In the genomic region with DNA sequence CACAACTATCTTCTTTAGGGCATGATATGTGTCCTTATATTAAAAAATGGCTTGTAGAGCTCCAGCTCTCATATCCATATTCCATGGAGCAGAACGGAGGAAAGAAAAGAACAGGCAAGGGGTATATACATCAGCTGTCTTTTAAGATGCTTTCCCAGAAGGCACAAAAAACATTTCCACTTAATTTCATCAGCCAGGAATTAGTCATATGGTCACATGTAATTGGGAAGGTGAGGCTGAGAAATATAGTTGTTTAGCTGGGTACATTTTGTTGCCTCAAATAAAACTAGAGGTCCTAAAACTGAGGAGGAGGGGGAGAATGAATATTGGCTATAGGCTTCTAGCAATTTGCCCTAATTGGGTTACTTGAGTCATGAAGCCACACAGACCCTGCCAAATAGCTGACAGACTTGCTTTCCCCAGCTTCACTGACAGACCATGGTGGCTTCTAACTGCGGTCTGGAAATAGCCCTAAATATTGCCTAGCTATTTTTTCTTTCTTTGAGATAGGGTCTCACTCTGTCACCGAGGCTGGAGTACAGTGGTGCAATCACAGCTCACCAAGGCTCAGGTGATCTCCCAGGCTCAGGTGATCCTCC, we compare ENCODE assay signal across 25 cellular contexts. TPM values are rescaled to one million over a fixed set of nuclear protein-coding genes. Genes with fewer than 3 reads are reported as not detected.
DNase-seq lines count a peak whose midpoint lies in the region; ATAC-seq, FAIRE-seq and TF ChIP-seq lines count a peak whose summit lies in the region.
"Had no signal": no experiment of that assay in that cellular context is flagged by ENCODE, and none has a peak within 500 bp of the region (broad histone marks: within the 10 kb centered on the region; RNA-seq: fewer than 3 reads in every experiment).

No MANE protein-coding gene starts in this region.

- no peaks in the 10 kb centered on the region for H3K4me1 ChIP-seq in K562 (replicated peaks in 1 of 2; ENCODE audit: control insufficient read depth in 2 of 2, insufficient read depth in 2 of 2, low read length in 2 of 2)
- H3K4me1 ChIP-seq: BLaER1, prostate gland had no signal

- no peak for TF ChIP-seq RAD21 in K562 (CRISPR knock-in tag; conservative IDR thresholded peaks at IDR 0.05 in 1 of 2, IDR thresholded peaks at IDR 0.05 in 1 of 2)

- CTCF ChIA-PET in Calu3 (lab: Charles Lee), result interaction anchor here (1.1 kb wide), 1 partner anchor 12 kb away, joined by 4 read pairs; no protein-coding TSS in a partner anchor
- CTCF ChIA-PET in K562 (lab: Yijun Ruan, JAX; ENCODE audit: low intra/inter-chr PET ratio), result no interaction called here

- H3K4me1 Mint-ChIP-seq in Calu3 (ENCODE audit: low read depth, unreplicated experiment) (peaks cover 61% of the 10 kb centered on the region), osteocyte (ENCODE audit: unreplicated experiment) (peaks cover 22% of the 10 kb centered on the region)

- H3K36me3 ChIP-seq in K562 (ENCODE audit: control insufficient read depth, insufficient read depth, low read length), result no peaks in the 10 kb centered on the region
- H3K36me3 ChIP-seq: MG63, prostate gland, upper lobe of right lung had no signal

- H3K9me3 ChIP-seq in K562 (replicated peaks; ENCODE audit: control insufficient read depth, insufficient read depth, low read depth, low read length), result no peaks in the 10 kb centered on the region
- H3K9me3 ChIP-seq: BLaER1, gastroesophageal sphincter, MG63, prostate gland, upper lobe of right lung had no signal

- no peak for TF ChIP-seq EP300 in K562 (IDR thresholded peaks at IDR 0.05; ENCODE audit: low read length)

- no peak overlapping the region for H3K27ac ChIP-seq in K562 (ENCODE audit: extremely low read depth, low read depth, low read length)
- H3K27ac ChIP-seq: BLaER1, gastroesophageal sphincter, prostate gland, upper lobe of right lung had no signal

- ATAC-seq in K562, result no peak
- no peak for ATAC-seq in GM21619 (IDR thresholded peaks at IDR 0.05; ENCODE audit: unreplicated experiment)
- ATAC-seq: gastroesophageal sphincter, HepG2, left cardiac atrium, upper lobe of right lung had no signal

- H3K36me3 Mint-ChIP-seq in Calu3 (ENCODE audit: insufficient read depth, unreplicated experiment), result peaks cover 22% of the 10 kb centered on the region
- H3K36me3 Mint-ChIP-seq in osteocyte (ENCODE audit: unreplicated experiment), result no peaks in the 10 kb centered on the region

- H3K9me3 Mint-ChIP-seq in Calu3 (ENCODE audit: low read depth, unreplicated experiment) (peaks cover 5% of the 10 kb centered on the region), osteocyte (ENCODE audit: unreplicated experiment) (peaks cover 7% of the 10 kb centered on the region)
- H3K9me3 Mint-ChIP-seq: activated CD4-positive, alpha-beta T cell treated with anti-CD3 and anti-CD28 coated beads, Interleukin-2, amount 10 ng/mL, durations not matched to agents 7 days and 5 days; endodermal cell; H9 had no signal

- no peaks in the 10 kb centered on the region for H3K79me2 ChIP-seq in K562 (ENCODE audit: control insufficient read depth, insufficient read depth, low read length)

- H2AFZ ChIP-seq in K562 (ENCODE audit: low read depth, low read length), result no peak overlapping the region

- no peak overlapping the region for H3K9ac ChIP-seq in K562 (ENCODE audit: insufficient read depth in 1 of 2, low read depth in 2 of 2, low read length in 2 of 2)
- H3K9ac ChIP-seq: BLaER1 had no signal

- POLR2A ChIA-PET in K562 (lab: Yijun Ruan, JAX), result interaction anchor here (0.8 to 0.9 kb wide), 2 partner anchors 10 to 495 kb away, joined by 3 read pairs; no protein-coding TSS in a partner anchor

- in situ Hi-C loops in K562 (cut with MboI), result loop anchor here (10.0 kb wide), 1 partner anchor 719 kb away; no protein-coding TSS in a partner anchor

- no peaks in the 10 kb centered on the region for H4K20me1 ChIP-seq in K562 (replicated peaks; ENCODE audit: control insufficient read depth, insufficient read depth, low read length)
- H4K20me1 ChIP-seq: BLaER1 had no signal

- H3K4me2 ChIP-seq in K562 (ENCODE audit: insufficient read depth, low read length), result no peak overlapping the region
- H3K4me2 ChIP-seq: BLaER1 had no signal

- H3K9me1 ChIP-seq in K562 (ENCODE audit: control insufficient read depth, insufficient read depth, low read length), result no peaks in the 10 kb centered on the region

- H3K27me3 ChIP-seq in K562 (ENCODE audit: control insufficient read depth in 2 of 2, insufficient read depth in 2 of 2, low read length in 2 of 2), result no peaks in the 10 kb centered on the region
- H3K27me3 ChIP-seq: BLaER1, gastroesophageal sphincter, MG63, upper lobe of right lung had no signal

- WGBS in K562 (ENCODE audit: insufficient coverage, low coverage, missing lambda C conversion rate), result 51% methylated on average over 3 of the region's 3 CpGs

- TF ChIP-seq POLR2A in K562 (conservative IDR thresholded peaks at IDR 0.05), result no peak

- H3K4me3 Mint-ChIP-seq in Calu3 (ENCODE audit: low read depth, unreplicated experiment) (no peak overlapping the region), osteocyte (ENCODE audit: unreplicated experiment) (no peak overlapping the region)
- H3K4me3 Mint-ChIP-seq: activated CD4-positive, alpha-beta T cell treated with anti-CD3 and anti-CD28 coated beads, Interleukin-2, amount 10 ng/mL, durations not matched to agents 7 days and 5 days; endodermal cell; H9; nephron progenitor cell had no signal

- H3K27me3 Mint-ChIP-seq in Calu3 (ENCODE audit: unreplicated experiment) (no peaks in the 10 kb centered on the region), osteocyte (ENCODE audit: unreplicated experiment) (no peaks in the 10 kb centered on the region)
- H3K27me3 Mint-ChIP-seq: activated CD4-positive, alpha-beta T cell treated with anti-CD3 and anti-CD28 coated beads, Interleukin-2, amount 10 ng/mL, durations not matched to agents 7 days and 5 days had no signal

- BruUV-seq in Calu3 (replicated peaks; lab: Mats Ljungman, UMichigan) (no TSS peak), K562 (replicated peaks; lab: Mats Ljungman, UMichigan) (no TSS peak)

- TF ChIP-seq CTCF in Calu3 (IDR thresholded peaks at IDR 0.05; ENCODE audit: unreplicated experiment) (no peak), K562 (IDR thresholded peaks at IDR 0.05 in 2 of 3, conservative IDR thresholded peaks at IDR 0.05 in 1 of 3; ENCODE audit: insufficient read depth in 2 of 3, low read depth in 1 of 3, low read length in 3 of 3) (no peak), fibroblast of villous mesenchyme (IDR thresholded peaks at IDR 0.05; ENCODE audit: insufficient read depth, low read depth, low read length) (no peak), osteocyte (IDR thresholded peaks at IDR 0.05) (no peak)

- FAIRE-seq in K562 (lab: Jason Lieb, UNC), result no peak
- FAIRE-seq: HepG2, small intestine had no signal

- H3K4me3 ChIP-seq in K562 (no peak overlapping the region), fibroblast of villous mesenchyme (ENCODE audit: low read depth, low read length) (no peak overlapping the region)
- H3K4me3 ChIP-seq: BLaER1, gastroesophageal sphincter, MG63, prostate gland, upper lobe of right lung had no signal

- intact Hi-C loops in Calu3 (cut with micrococcal nuclease; ENCODE audit: unreplicated experiment) (loop anchor here (10.0 kb wide), 1 partner anchor 429 kb away; no protein-coding TSS in a partner anchor), K562 (cut with micrococcal nuclease) (no loop called here)

- DNase-seq in Calu3, result no peak
- DNase-seq in LoVo (ENCODE audit: low spot score), result peak; percentile 57
- no peak for DNase-seq in K562 (ENCODE audit: extremely low read depth in 1 of 4, low spot score in 3 of 4)
- DNase-seq in fibroblast of villous mesenchyme (ENCODE audit: low read depth), result peak; percentile 57
- DNase-seq in stimulated activated CD4-positive, alpha-beta T cell treated with anti-CD3 and anti-CD28 coated beads, Interleukin-12 subunit alpha, Interleukin-12 subunit beta, amount 100 ng/mL, for 4 hours, result no peak
- DNase-seq in NCI-H1436 (lab: John Stamatoyannopoulos, UW), result no peak
- no peak for DNase-seq in osteocyte (ENCODE audit: extremely low spot score, unreplicated experiment)
- DNase-seq: activated CD4-positive, alpha-beta T cell treated with anti-CD3 and anti-CD28 coated beads, Interleukin-2, amount 10 ng/mL, durations not matched to agents 7 days and 5 days; activated CD8-positive, alpha-beta memory T cell treated with anti-CD3 and anti-CD28 coated beads, Interleukin-2, amount 50 U/mL, for 48 hours; cerebellar nuclear complex; endodermal cell; H9; left cardiac atrium; MG63; NCI-H187; NCI-H226; nephron progenitor cell; small intestine; stimulated activated CD4-positive, alpha-beta T cell treated with anti-CD3 and anti-CD28 coated beads, Interleukin-4, amount 100 ng/mL, for 4 hours; upper lobe of right lung had no signal

- H3K27ac Mint-ChIP-seq in Calu3 (ENCODE audit: unreplicated experiment) (peak overlapping the region; percentile 63), osteocyte (ENCODE audit: unreplicated experiment) (no peak overlapping the region)
- H3K27ac Mint-ChIP-seq: activated CD4-positive, alpha-beta T cell treated with anti-CD3 and anti-CD28 coated beads, Interleukin-2, amount 10 ng/mL, durations not matched to agents 7 days and 5 days; endodermal cell; H9; nephron progenitor cell had no signal

RNA-seq across cellular contexts. Expression of a gene that starts 20.0 kb away (rescaled TPM):
- total RNA-seq in Calu3 (2022) (27.9 and 30.8 TPM in 2 replicates), K562 (2014; rRNA removed) (28.8 and 33.6 TPM in 2 replicates), K562 (2014; rRNA removed; fragmentation: Illumina TruSeq; extraction: Trizol) (24.5 and 34.0 TPM in 2 replicates), K562 (2015; rRNA removed; fragmentation: Illumina TruSeq; extraction: Trizol) (29.1 and 30.0 TPM in 2 replicates), K562 (2021) (26.6 and 26.7 TPM in 2 replicates), fibroblast of villous mesenchyme (22.9 and 29.8 TPM in 2 replicates), osteocyte (12.0 and 13.8 TPM in 2 replicates)
- total RNA-seq in K562 (2011; cell fraction: chromatin; rRNA removed; ENCODE audit: low replicate concordance), result 5.2 and 5.8 TPM in 2 replicates
- 10.7 and 11.8 TPM in 2 replicates for total RNA-seq in K562 (2011; cell fraction: nucleolus; rRNA removed)
- total RNA-seq in K562 (2011; cell fraction: nucleoplasm; rRNA removed), result 5.4 and 10.4 TPM in 2 replicates
- polyA plus RNA-seq in K562 (2011; rRNA removed) (20.4 and 21.8 TPM in 2 replicates), K562 (2014; fragmentation: Illumina TruSeq; extraction: Trizol) (20.2 and 20.7 TPM in 2 replicates), K562 (2014; fragmentation: Nextera tagmentation; extraction: Ambion mirVana) (1 to 10 TPM; 3.6 to 7.9 TPM), K562 (2014; rRNA removed) (17.2 and 30.0 TPM in 2 replicates)
- 10.6 and 24.7 TPM in 2 replicates for polyA plus RNA-seq in K562 (2011; cell fraction: cytosol; rRNA removed)
- polyA plus RNA-seq in K562 (2011; cell fraction: nucleus; rRNA removed), result 5.5 and 6.9 TPM in 2 replicates
- 16.4 and 20.2 TPM in 2 replicates for polyA plus RNA-seq in K562 (2012)
- 17.8 and 21.4 TPM in 2 replicates for polyA minus RNA-seq in K562 (2011; rRNA and poly(A)+ RNA removed)
- 16.9 TPM in 2 replicates for polyA minus RNA-seq in K562 (2011; cell fraction: cytosol; rRNA and poly(A)+ RNA removed)
- polyA minus RNA-seq in K562 (2011; cell fraction: nucleus; rRNA and poly(A)+ RNA removed), result 10.4 and 13.9 TPM in 2 replicates

RNA-seq across cellular contexts. Expression of a gene that starts 20.1 kb away (rescaled TPM):
- 12.5 and 14.2 TPM in 2 replicates for total RNA-seq in Calu3 (2022)
- 7.7 and 28.3 TPM in 2 replicates for total RNA-seq in K562 (2011; cell fraction: chromatin; rRNA removed; ENCODE audit: low replicate concordance)
- total RNA-seq in K562 (2011; cell fraction: nucleolus; rRNA removed), result 3.0 and 5.4 TPM in 2 replicates
- 13.4 and 24.3 TPM in 2 replicates for total RNA-seq in K562 (2011; cell fraction: nucleoplasm; rRNA removed)
- 4.7 TPM in 2 replicates for total RNA-seq in K562 (2014; rRNA removed)
- 7.1 TPM in 2 replicates for total RNA-seq in K562 (2014; rRNA removed; fragmentation: Illumina TruSeq; extraction: Trizol)
- 7.2 and 7.7 TPM in 2 replicates for total RNA-seq in K562 (2015; rRNA removed; fragmentation: Illumina TruSeq; extraction: Trizol)
- 3.5 and 3.6 TPM in 2 replicates for total RNA-seq in K562 (2021)
- 4.6 and 5.6 TPM in 2 replicates for polyA plus RNA-seq in K562 (2011; rRNA removed)
- polyA plus RNA-seq in K562 (2011; cell fraction: cytosol; rRNA removed), result 1.00 and 1.9 TPM in 2 replicates
- 6.5 and 6.8 TPM in 2 replicates for polyA plus RNA-seq in K562 (2011; cell fraction: nucleus; rRNA removed)
- 2.6 and 3.2 TPM in 2 replicates for polyA plus RNA-seq in K562 (2012)
- polyA plus RNA-seq in K562 (2014; fragmentation: Illumina TruSeq; extraction: Trizol), result 3.7 and 4.3 TPM in 2 replicates
- polyA plus RNA-seq in K562 (2014; fragmentation: Nextera tagmentation; extraction: Ambion mirVana), result 1 to 10 TPM; 4.1 to 4.3 TPM
- 4.3 and 4.6 TPM in 2 replicates for polyA plus RNA-seq in K562 (2014; rRNA removed)
- polyA minus RNA-seq in K562 (2011; rRNA and poly(A)+ RNA removed), result 7.0 and 8.8 TPM in 2 replicates
- 1.6 and 2.2 TPM in 2 replicates for polyA minus RNA-seq in K562 (2011; cell fraction: cytosol; rRNA and poly(A)+ RNA removed)
- polyA minus RNA-seq in K562 (2011; cell fraction: nucleus; rRNA and poly(A)+ RNA removed), result 7.1 and 10.7 TPM in 2 replicates
- 10.3 and 12.1 TPM in 2 replicates for total RNA-seq in fibroblast of villous mesenchyme
- total RNA-seq in osteocyte, result 7.4 and 7.9 TPM in 2 replicates

Comparison
In these comparisons a context has a peak if more than half of its experiments do, and no peak if none do; other contexts are left out.
1. DNase-seq: peak in LoVo (single experiment) and fibroblast of villous mesenchyme (single experiment); none in Calu3 (single experiment), K562 (0 of 4), stimulated activated CD4-positive, alpha-beta T cell treated with anti-CD3 and anti-CD28 coated beads, Interleukin-12 subunit alpha, Interleukin-12 subunit beta, amount 100 ng/mL, for 4 hours (single experiment), NCI-H1436 (single experiment) and osteocyte (single experiment).